8 cellular contexts compared by ENCODE assay signal in genomic region chr6:31663961-31664789, GRCh38. TPM values are rescaled to one million over a fixed set of nuclear protein-coding genes. Genes with fewer than 3 reads are reported as not detected.
A peak's percentile ranks its signal among the peaks of the same experiment; 100 is the strongest.
DNase-seq lines count a peak whose midpoint lies in the region; ATAC-seq and TF ChIP-seq lines count a peak whose summit lies in the region.

No MANE protein-coding gene starts in this region.

- peak overlapping the region; percentile 96 for H3K4me2 ChIP-seq in OCI-LY3 (ENCODE audit: low read length)

- H3K4me1 ChIP-seq in OCI-LY3 (ENCODE audit: low read length) (peaks cover 37% of the 10 kb centered on the region), mononuclear cell (ENCODE audit: insufficient read depth, low read length) (peaks cover 75% of the 10 kb centered on the region), vagina (peaks cover 71% of the 10 kb centered on the region)

- peak; percentile 50 for DNase-seq in NK-92 treated with Interleukin-12 subunit alpha and Interleukin-12 subunit beta, amount 100 ng/mL, for 24 hours (lab: John Stamatoyannopoulos, UW)
- DNase-seq in NK-92 (lab: John Stamatoyannopoulos, UW; ENCODE audit: unreplicated experiment) (no peak), vagina (ENCODE audit: extremely low spot score in 2 of 2) (no peak), NCI-H187 treated with DMSO at 0.1 percent for 48 hours (lab: John Stamatoyannopoulos, UW) (no peak)

- peaks cover 30% of the 10 kb centered on the region for H3K36me3 ChIP-seq in OCI-LY3 (replicated peaks; ENCODE audit: low read depth, low read length)
- peaks cover 0 to 32% of the 10 kb centered on the region in 2 donors for H3K36me3 ChIP-seq in vagina

- no peaks in the 10 kb centered on the region for H4K20me1 ChIP-seq in OCI-LY3 (ENCODE audit: insufficient read depth, low read length)

- H3K79me2 ChIP-seq in OCI-LY3 (ENCODE audit: low read length): peaks cover 56% of the 10 kb centered on the region

- no peak for TF ChIP-seq POLR2A in vagina (IDR thresholded peaks at IDR 0.05)

- H3K9me3 ChIP-seq in OCI-LY3 (ENCODE audit: insufficient read depth, low read length) (peaks cover 3% of the 10 kb centered on the region; the same call in 1 of the 2 replicates), mononuclear cell (ENCODE audit: low read depth, low read length) (no peaks in the 10 kb centered on the region), vagina (no peaks in the 10 kb centered on the region)

- TF ChIP-seq CTCF in OCI-LY3 (IDR thresholded peaks at IDR 0.05; ENCODE audit: low read depth, low read length) (no peak), vagina (IDR thresholded peaks at IDR 0.05) (no peak)

- H3K4me3 ChIP-seq in OCI-LY3 (ENCODE audit: low read length) (peak overlapping the region; percentile 100), mononuclear cell (ENCODE audit: low read length) (peak overlapping the region; percentile 86), vagina (peak overlapping the region; percentile 79 to 95)

- intact Hi-C loops in vagina (cut with DNase I): no loop called here

- no peak for ATAC-seq in HG02678 (IDR thresholded peaks at IDR 0.05; ENCODE audit: unreplicated experiment)

- H3K27ac ChIP-seq in OCI-LY3 (ENCODE audit: low read length) (peak overlapping the region; percentile 98), cingulate gyrus (ENCODE audit: low read depth, low read length) (peak overlapping the region; percentile 85), vagina (peak overlapping the region; percentile 95)

- H2AFZ ChIP-seq in OCI-LY3 (ENCODE audit: low read depth, low read length): 0 out of 2 replicates have a peak overlapping the region, but pooled peaks have one; percentile 54

- peak overlapping the region; percentile 100 for H3K9ac ChIP-seq in OCI-LY3 (ENCODE audit: low read length)

- H3K27me3 ChIP-seq in OCI-LY3 (ENCODE audit: low read depth, low read length) (no peaks in the 10 kb centered on the region), mononuclear cell (ENCODE audit: insufficient read depth, low read length) (no peaks in the 10 kb centered on the region), vagina (no peaks in the 10 kb centered on the region)

RNA-seq across cellular contexts. Expression of gene GPANK1, which starts 0.6 kb away (rescaled TPM):
- total RNA-seq in mononuclear cell (11.9 TPM), vagina (16.9 TPM)

RNA-seq across cellular contexts. Expression of gene CSNK2B, which starts 1.7 kb away (rescaled TPM):
- total RNA-seq in mononuclear cell: 124 TPM
- total RNA-seq in vagina: 219 TPM

RNA-seq across cellular contexts. Expression of gene C6orf47, which starts 3.6 kb away (rescaled TPM):
- total RNA-seq in mononuclear cell: 14.6 TPM
- 15.2 TPM for total RNA-seq in vagina

RNA-seq across cellular contexts. Expression of gene LY6G5B, which starts 5.6 kb away (rescaled TPM):
- total RNA-seq in mononuclear cell (9.8 TPM), vagina (7.4 TPM)

RNA-seq across cellular contexts. Expression of gene APOM, which starts 8.5 kb away (rescaled TPM):
- 3.0 TPM for total RNA-seq in mononuclear cell
- not detected for total RNA-seq in vagina
